ENCODE assay signal across 8 cellular contexts in genomic region chr14:24216345-24216699, GRCh38. TPM values are rescaled to one million over a fixed set of nuclear protein-coding genes. Genes with fewer than 3 reads are reported as not detected.
A peak's percentile ranks its signal among the peaks of the same experiment; 100 is the strongest.
DNase-seq lines count a peak whose midpoint lies in the region; ATAC-seq and TF ChIP-seq lines count a peak whose summit lies in the region.

No MANE protein-coding gene starts in this region.

- in situ Hi-C loops in transverse colon (cut with MboI; ENCODE audit: low pct_ligation_motif_present in 1 of 4, low pct_unique_long_range_greater_than_20kb in 1 of 4, low sequenced_read_pairs in 3 of 4): no loop called here

- H3K27ac Mint-ChIP-seq in activated naive CD8-positive, alpha-beta T cell treated with anti-CD3 and anti-CD28 coated beads, Interleukin-2, amount 10 ng/mL, durations not matched to agents 7 days and 5 days: peak overlapping the region; percentile 98

- POLR2A ChIA-PET in activated naive CD8-positive, alpha-beta T cell treated with anti-CD3 and anti-CD28 coated beads, Interleukin-2, amount 10 ng/mL, durations not matched to agents 7 days and 5 days (lab: Charles Lee): interaction anchor here (0.6 to 2.1 kb wide), 19 partner anchors 15 to 214 kb away, joined by 3 to 21 read pairs (median 6); partner anchors contain the start of genes CBLN3, CIDEB, DCAF11 and DHRS1

- peak overlapping the region in 7 of 12 donors; percentile 74 to 96 (median 87) for H3K27ac ChIP-seq in heart left ventricle
- H3K27ac ChIP-seq in mesodermal cell (ENCODE audit: low read depth, low read length, severe bottlenecking): no peak overlapping the region
- H3K27ac ChIP-seq in transverse colon: peak overlapping the region; percentile 88 to 97 (median 97)

- H3K9me3 Mint-ChIP-seq in activated naive CD8-positive, alpha-beta T cell treated with anti-CD3 and anti-CD28 coated beads, Interleukin-2, amount 10 ng/mL, durations not matched to agents 7 days and 5 days: no peaks in the 10 kb centered on the region

- H3K4me3 Mint-ChIP-seq in activated naive CD8-positive, alpha-beta T cell treated with anti-CD3 and anti-CD28 coated beads, Interleukin-2, amount 10 ng/mL, durations not matched to agents 7 days and 5 days: peak overlapping the region; percentile 93

- ATAC-seq in heart left ventricle (no peak), GM19455 (IDR thresholded peaks at IDR 0.05; ENCODE audit: unreplicated experiment) (no peak), GM21515 (IDR thresholded peaks at IDR 0.05; ENCODE audit: unreplicated experiment) (no peak), GM21619 (IDR thresholded peaks at IDR 0.05; ENCODE audit: unreplicated experiment) (no peak)
- no peak for ATAC-seq in activated naive CD8-positive, alpha-beta T cell treated with anti-CD3 and anti-CD28 coated beads, Interleukin-2, amount 10 ng/mL, durations not matched to agents 7 days and 5 days (ENCODE audit: low read depth)

- H3K36me3 ChIP-seq in heart left ventricle (peaks cover 0 to 27% (median 14%) of the 10 kb centered on the region in 9 donors), mesodermal cell (ENCODE audit: control insufficient read depth, insufficient read depth, low read length) (peaks cover 27% of the 10 kb centered on the region), transverse colon (no peaks in the 10 kb centered on the region)

- peaks cover 14% of the 10 kb centered on the region for H3K36me3 Mint-ChIP-seq in activated naive CD8-positive, alpha-beta T cell treated with anti-CD3 and anti-CD28 coated beads, Interleukin-2, amount 10 ng/mL, durations not matched to agents 7 days and 5 days

- H3K4me3 ChIP-seq in heart left ventricle: peak overlapping the region in 9 of 12 donors; percentile 58 to 91 (median 80)
- peak overlapping the region; percentile 69 for H3K4me3 ChIP-seq in mesodermal cell (ENCODE audit: extremely low read depth, insufficient read depth, low read length, poor library complexity, severe bottlenecking)
- H3K4me3 ChIP-seq in transverse colon: peak overlapping the region in 1 of 4 donors; percentile 74

- TF ChIP-seq POLR2A in heart left ventricle (IDR thresholded peaks at IDR 0.05): no peak
- no peak for TF ChIP-seq POLR2A in transverse colon (IDR thresholded peaks at IDR 0.05)

- 92 to 98% (median 95%) methylated on average over 2 of the region's 2 CpGs for WGBS in heart left ventricle, 4 donors
- WGBS in mesodermal cell (ENCODE audit: insufficient coverage in 2 of 2), 2 experiments: 90 to 100% methylated on average over 1 of the region's 2 CpGs
- WGBS in transverse colon (ENCODE audit: low coverage in 1 of 2), 2 donors: 84 to 86% methylated on average over 2 of the region's 2 CpGs

- H3K4me1 ChIP-seq in heart left ventricle: peaks cover 3 to 39% (median 20%) of the 10 kb centered on the region in 12 donors
- H3K4me1 ChIP-seq in mesodermal cell (ENCODE audit: control insufficient read depth, insufficient read depth, low read length, poor library complexity, severe bottlenecking): peaks cover 3% of the 10 kb centered on the region
- peaks cover 15 to 33% (median 19%) of the 10 kb centered on the region in 4 donors for H3K4me1 ChIP-seq in transverse colon

- no peak for TF ChIP-seq EP300 in transverse colon (IDR thresholded peaks at IDR 0.05; ENCODE audit: low read depth)

- peaks cover 38% of the 10 kb centered on the region for H3K4me1 Mint-ChIP-seq in activated naive CD8-positive, alpha-beta T cell treated with anti-CD3 and anti-CD28 coated beads, Interleukin-2, amount 10 ng/mL, durations not matched to agents 7 days and 5 days

- H3K27me3 ChIP-seq in heart left ventricle (no peaks in the 10 kb centered on the region), transverse colon (no peaks in the 10 kb centered on the region)

- no peak for TF ChIP-seq CTCF in heart left ventricle (IDR thresholded peaks at IDR 0.05)
- TF ChIP-seq CTCF in transverse colon (IDR thresholded peaks at IDR 0.05): no peak

- H3K27me3 Mint-ChIP-seq in activated naive CD8-positive, alpha-beta T cell treated with anti-CD3 and anti-CD28 coated beads, Interleukin-2, amount 10 ng/mL, durations not matched to agents 7 days and 5 days: no peaks in the 10 kb centered on the region

- intact Hi-C loops in heart left ventricle (cut with DNase I) (no loop called here), cardiac septum (cut with DNase I) (no loop called here), transverse colon (cut with DNase I; ENCODE audit: low total_unique reads) (no loop called here)

- H3K9me3 ChIP-seq in heart left ventricle: no peaks in the 10 kb centered on the region
- H3K9me3 ChIP-seq in mesodermal cell (ENCODE audit: control insufficient read depth, low read length): no peaks in the 10 kb centered on the region
- H3K9me3 ChIP-seq in transverse colon: no peaks in the 10 kb centered on the region

- DNase-seq in heart left ventricle (no peak), cardiac septum (ENCODE audit: low spot score) (no peak), transverse colon (no peak)
- DNase-seq in activated naive CD8-positive, alpha-beta T cell treated with anti-CD3 and anti-CD28 coated beads, Interleukin-2, amount 10 ng/mL, durations not matched to agents 7 days and 5 days: no peak

RNA-seq across cellular contexts. Expression of gene MDP1, which starts 0.5 kb away (rescaled TPM):
- total RNA-seq in heart left ventricle (10 to 100 TPM; 12.8 to 22.6 (median 15.5) TPM), cardiac septum (16.7 TPM), transverse colon (100 to 1,000 TPM in 1 of 4 donors, 10 to 100 TPM in 3; 11.1 to 116 (median 40.2) TPM)
- polyA plus RNA-seq in heart left ventricle: 10 to 100 TPM; 20.8 to 26.5 TPM
- total RNA-seq in activated naive CD8-positive, alpha-beta T cell treated with anti-CD3 and anti-CD28 coated beads, Interleukin-2, amount 10 ng/mL, durations not matched to agents 7 days and 5 days: 10 to 100 TPM; 11.9 to 15.4 TPM
- 27.2 TPM for polyA plus RNA-seq in mesodermal cell (2013, experiment 1 of 2)
- polyA plus RNA-seq in mesodermal cell (2013, experiment 2 of 2): 28.2 TPM

RNA-seq across cellular contexts. Expression of gene CHMP4A, which starts 3.0 kb away (rescaled TPM):
- total RNA-seq in heart left ventricle (10 to 100 TPM; 20.2 to 42.3 (median 34.5) TPM), cardiac septum (30.0 TPM), transverse colon (10 to 100 TPM in 3 of 4 donors, 1 to 10 TPM in 1; 7.0 to 81.3 (median 59.0) TPM)
- polyA plus RNA-seq in heart left ventricle: 10 to 100 TPM; 32.1 to 72.8 TPM
- 10 to 100 TPM; 93.6 to 97.8 TPM for total RNA-seq in activated naive CD8-positive, alpha-beta T cell treated with anti-CD3 and anti-CD28 coated beads, Interleukin-2, amount 10 ng/mL, durations not matched to agents 7 days and 5 days
- polyA plus RNA-seq in mesodermal cell (2013, experiment 1 of 2): 33.8 TPM
- polyA plus RNA-seq in mesodermal cell (2013, experiment 2 of 2): 34.7 TPM

RNA-seq across cellular contexts. Expression of gene TSSK4, which starts 10.8 kb away (rescaled TPM):
- total RNA-seq in heart left ventricle (under 1 TPM in 1 of 9 donors, not detected in 8; 0.19 TPM), cardiac septum (not detected), transverse colon (not detected)
- under 1 TPM in 1 of 2 donors, not detected in 1; 0.23 TPM for polyA plus RNA-seq in heart left ventricle
- under 1 TPM; 0.43 to 0.53 TPM for total RNA-seq in activated naive CD8-positive, alpha-beta T cell treated with anti-CD3 and anti-CD28 coated beads, Interleukin-2, amount 10 ng/mL, durations not matched to agents 7 days and 5 days
- not detected for polyA plus RNA-seq in mesodermal cell (2013, experiment 1 of 2)
- polyA plus RNA-seq in mesodermal cell (2013, experiment 2 of 2): not detected

RNA-seq across cellular contexts. Expression of gene NEDD8, which starts 15.8 kb away (rescaled TPM):
- total RNA-seq in heart left ventricle (100 to 1,000 TPM; 174 to 217 (median 197) TPM), cardiac septum (167 TPM), transverse colon (100 to 1,000 TPM in 1 of 4 donors, 10 to 100 TPM in 3; 42.2 to 113 (median 69.9) TPM)
- polyA plus RNA-seq in heart left ventricle: 100 to 1,000 TPM; 276 to 287 TPM
- total RNA-seq in activated naive CD8-positive, alpha-beta T cell treated with anti-CD3 and anti-CD28 coated beads, Interleukin-2, amount 10 ng/mL, durations not matched to agents 7 days and 5 days: 100 to 1,000 TPM; 179 to 196 TPM
- 206 TPM for polyA plus RNA-seq in mesodermal cell (2013, experiment 1 of 2)
- polyA plus RNA-seq in mesodermal cell (2013, experiment 2 of 2): 212 TPM

RNA-seq across cellular contexts. Expression of gene GMPR2, which starts 16.4 kb away (rescaled TPM):
- 10 to 100 TPM; 23.9 to 55.9 (median 32.8) TPM for total RNA-seq in heart left ventricle
- 10 to 100 TPM; 26.6 to 28.1 TPM for polyA plus RNA-seq in heart left ventricle
- 33.2 TPM for total RNA-seq in cardiac septum
- total RNA-seq in activated naive CD8-positive, alpha-beta T cell treated with anti-CD3 and anti-CD28 coated beads, Interleukin-2, amount 10 ng/mL, durations not matched to agents 7 days and 5 days: 10 to 100 TPM; 76.6 to 82.2 TPM
- 51.7 TPM for polyA plus RNA-seq in mesodermal cell (2013, experiment 1 of 2)
- polyA plus RNA-seq in mesodermal cell (2013, experiment 2 of 2): 63.7 TPM
- total RNA-seq in transverse colon: 10 to 100 TPM in 3 of 4 donors, 1 to 10 TPM in 1; 4.2 to 72.5 (median 46.3) TPM
